Comparison of ENCODE assay signal across 8 cellular contexts in genomic region chr2:234496835-234497591, GRCh38. TPM values are rescaled to one million over a fixed set of nuclear protein-coding genes. Genes with fewer than 3 reads are reported as not detected.
DNase-seq lines count a peak whose midpoint lies in the region; ATAC-seq and TF ChIP-seq lines count a peak whose summit lies in the region.

Gene ARL4C, minus strand, starts transcription at chr2:234497081. Its CDS starts 495 bp downstream, at chr2:234496586.

- H3K27me3 ChIP-seq in duodenal mucosa (ENCODE audit: control insufficient read depth in 1 of 2, insufficient read depth in 2 of 2, low read length in 2 of 2) (peaks cover 12 to 18% of the 10 kb centered on the region in 2 donors), right lobe of liver (no peaks in the 10 kb centered on the region)

- ATAC-seq in HG02763 (IDR thresholded peaks at IDR 0.05; ENCODE audit: unreplicated experiment) (peak; percentile 53), right lobe of liver (peak; percentile 82 to 90 (median 88))

- peak; percentile 69 for TF ChIP-seq POLR2A in right lobe of liver (IDR thresholded peaks at IDR 0.05)

- H3K9ac ChIP-seq in duodenal mucosa (ENCODE audit: low read depth in 1 of 2, low read length in 2 of 2), result peak within 1 kb of the TSS; percentile 74 to 76

- DNase-seq in DMS153 (lab: John Stamatoyannopoulos, UW) (peak; percentile 52), DMS153 treated with DMSO at 0.1 percent for 48 hours (lab: John Stamatoyannopoulos, UW; ENCODE audit: unreplicated experiment) (no peak), NCI-H2196 (lab: John Stamatoyannopoulos, UW; ENCODE audit: unreplicated experiment) (peak; percentile 62), right lobe of liver (peak; percentile 68 to 83 (median 78))
- DNase-seq in activated CD4-positive, alpha-beta T cell treated with anti-CD3 and anti-CD28 coated beads, Interleukin-2, amount 50 U/mL, for 48 hours, result peak; percentile 60 to 62
- DNase-seq in stimulated activated CD8-positive, alpha-beta memory T cell treated with anti-CD3 and anti-CD28 coated beads, Interleukin-2, amount 100 ng/mL, for 1 hour (ENCODE audit: low read depth in 2 of 2), result peak; percentile 49 to 50

- H3K36me3 ChIP-seq in duodenal mucosa (ENCODE audit: control insufficient read depth in 1 of 2, insufficient read depth in 2 of 2, low read length in 2 of 2), result no peaks in the 10 kb centered on the region
- no peaks in the 10 kb centered on the region for H3K36me3 ChIP-seq in right lobe of liver

- peak in 2 of 4 donors; percentile 5 for TF ChIP-seq CTCF in right lobe of liver (IDR thresholded peaks at IDR 0.05)

- WGBS in right lobe of liver (ENCODE audit: insufficient coverage, low coverage, low lambda C conversion rate, missing lambda C conversion rate), result 20% methylated on average over 1 of the region's 100 CpGs

- intact Hi-C loops in right lobe of liver (cut with DNase I), result no loop called here

- peak within 1 kb of the TSS; percentile 79 for H3K27ac ChIP-seq in duodenal mucosa (ENCODE audit: low read depth, low read length)
- peak within 1 kb of the TSS; percentile 4 to 65 (median 59) for H3K27ac ChIP-seq in right lobe of liver

- peaks cover 9 to 15% of the 10 kb centered on the region in 2 donors for H3K4me1 ChIP-seq in duodenal mucosa (ENCODE audit: control insufficient read depth in 1 of 2, insufficient read depth in 2 of 2, low read length in 2 of 2)
- peaks cover 0 to 12% (median under 1%) of the 10 kb centered on the region in 4 donors for H3K4me1 ChIP-seq in right lobe of liver

- peak within 1 kb of the TSS; percentile 75 to 90 for H3K4me3 ChIP-seq in duodenal mucosa (ENCODE audit: low read depth in 1 of 2, low read length in 2 of 2)
- H3K4me3 ChIP-seq in right lobe of liver, result peak within 1 kb of the TSS; percentile 50 to 68 (median 58)

- no peaks in the 10 kb centered on the region for H3K9me3 ChIP-seq in duodenal mucosa (ENCODE audit: control insufficient read depth in 1 of 2, low read length in 2 of 2)
- H3K9me3 ChIP-seq in right lobe of liver, result no peaks in the 10 kb centered on the region

RNA-seq across cellular contexts. Expression of gene ARL4C, which starts in this region (rescaled TPM):
- total RNA-seq in right lobe of liver, result 1 to 10 TPM; 1.4 to 9.4 (median 2.5) TPM
